ENCODE assay signal across 23 cellular contexts in the genomic region with DNA sequence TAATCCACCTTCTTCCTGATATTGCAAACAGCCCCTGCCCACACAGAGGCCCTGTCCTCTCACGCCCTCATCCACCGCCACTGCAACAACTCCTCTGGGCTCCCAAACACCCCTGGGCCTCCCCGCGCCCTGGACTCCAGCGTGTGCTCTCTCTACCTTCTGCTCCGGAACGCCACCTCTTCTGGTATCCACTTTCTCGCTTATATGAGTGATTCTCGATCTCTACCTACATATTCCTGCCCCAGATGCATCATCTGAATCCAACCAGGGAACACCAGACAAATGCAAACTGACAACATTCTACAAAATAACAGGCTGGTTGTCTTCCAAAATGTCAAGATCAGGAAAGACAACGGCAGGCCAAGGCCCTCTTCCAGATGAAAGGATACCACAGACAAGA. TPM values are rescaled to one million over a fixed set of nuclear protein-coding genes. Genes with fewer than 3 reads are reported as not detected.
DNase-seq lines count a peak whose midpoint lies in the region; TF ChIP-seq lines count a peak whose summit lies in the region.
"Had no signal": no experiment of that assay in that cellular context is flagged by ENCODE, and none has a peak within 500 bp of the region (broad histone marks: within the 10 kb centered on the region; RNA-seq: fewer than 3 reads in every experiment).

No MANE protein-coding gene starts in this region.

- no peaks in the 10 kb centered on the region for H3K9me3 ChIP-seq in osteoblast (ENCODE audit: low read depth, low read length)

- peaks cover 17% of the 10 kb centered on the region for H3K36me3 ChIP-seq in osteoblast (ENCODE audit: insufficient read depth, low read length)

- CTCF ChIA-PET in activated CD4-positive, alpha-beta T cell treated with anti-CD3 and anti-CD28 coated beads, Interleukin-2, amount 10 ng/mL, durations not matched to agents 7 days and 5 days (lab: Charles Lee) = interaction anchor here (0.6 kb wide), 1 partner anchor 28 kb away, joined by 3 read pairs; the partner anchor contains the start of gene NCBP3

- H3K4me2 ChIP-seq in osteoblast (ENCODE audit: insufficient read depth, low read length) = no peak overlapping the region
- H3K4me2 ChIP-seq: BLaER1, GM23338 had no signal

- H2AFZ ChIP-seq in osteoblast (ENCODE audit: low read length) = no peak overlapping the region
- H2AFZ ChIP-seq: GM23338 had no signal

- POLR2A ChIA-PET in activated CD4-positive, alpha-beta T cell treated with anti-CD3 and anti-CD28 coated beads, Interleukin-2, amount 10 ng/mL, durations not matched to agents 7 days and 5 days (lab: Charles Lee) = no interaction called here

- no peak overlapping the region for H3K4me3 ChIP-seq in osteoblast (ENCODE audit: insufficient read depth, low read length)
- H3K4me3 ChIP-seq: BLaER1, GM12878, GM23338 had no signal

- H3K27me3 Mint-ChIP-seq in activated CD4-positive, alpha-beta T cell treated with anti-CD3 and anti-CD28 coated beads, Interleukin-2, amount 10 ng/mL, durations not matched to agents 7 days and 5 days = no peaks in the 10 kb centered on the region
- H3K27me3 Mint-ChIP-seq in IgD-negative memory B cell (no peaks in the 10 kb centered on the region), glutamatergic neuron (ENCODE audit: unreplicated experiment) (peaks cover 4% of the 10 kb centered on the region)
- H3K27me3 Mint-ChIP-seq: B cell; CD4-positive, CD25-positive, alpha-beta regulatory T cell; CD8-positive, alpha-beta memory T cell had no signal

- H3K36me3 Mint-ChIP-seq in activated CD4-positive, alpha-beta T cell treated with anti-CD3 and anti-CD28 coated beads, Interleukin-2, amount 10 ng/mL, durations not matched to agents 7 days and 5 days (ENCODE audit: low read depth) = no peaks in the 10 kb centered on the region
- peaks cover 6% of the 10 kb centered on the region for H3K36me3 Mint-ChIP-seq in IgD-negative memory B cell
- peaks cover 6% of the 10 kb centered on the region for H3K36me3 Mint-ChIP-seq in glutamatergic neuron (ENCODE audit: unreplicated experiment)

- no peak for DNase-seq in activated CD4-positive, alpha-beta T cell treated with anti-CD3 and anti-CD28 coated beads, Interleukin-2, amount 10 ng/mL, durations not matched to agents 7 days and 5 days
- no peak for DNase-seq in activated CD4-positive, alpha-beta T cell treated with anti-CD3 and anti-CD28 coated beads, Interleukin-2, amount 50 U/mL, for 48 hours
- DNase-seq in glutamatergic neuron = no peak
- DNase-seq in osteoblast (ENCODE audit: insufficient read length, low spot score, missing footprints) = peak; percentile 81
- DNase-seq in kidney tubule cell (ENCODE audit: low spot score) = no peak
- no peak for DNase-seq in amniotic stem cell (lab: John Stamatoyannopoulos, UW)
- DNase-seq in stimulated activated CD4-positive, alpha-beta T cell treated with anti-CD3 and anti-CD28 coated beads, Interleukin-2, amount 100 ng/mL, for 24 hours = no peak
- DNase-seq: CD4-positive, CD25-positive, alpha-beta regulatory T cell; CD8-positive, alpha-beta memory T cell; DMS 273 treated with DMSO at 0.1 percent for 48 hours; DMS79; EL; GDM1; H9; HFFc6 had no signal

- TF ChIP-seq CTCF in glutamatergic neuron (IDR thresholded peaks at IDR 0.05; ENCODE audit: partially characterized antibody, unreplicated experiment) = no peak
- TF ChIP-seq CTCF in osteoblast (IDR thresholded peaks at IDR 0.05; ENCODE audit: extremely low read depth, low read depth, low read length) = no peak

- no peak overlapping the region for H3K27ac ChIP-seq in osteoblast (ENCODE audit: low read depth, low read length)
- H3K27ac ChIP-seq: 22Rv1, BLaER1, C4-2B had no signal

- no peaks in the 10 kb centered on the region for H3K79me2 ChIP-seq in osteoblast (ENCODE audit: insufficient read depth, low read length)

- H3K9me3 Mint-ChIP-seq in activated CD4-positive, alpha-beta T cell treated with anti-CD3 and anti-CD28 coated beads, Interleukin-2, amount 10 ng/mL, durations not matched to agents 7 days and 5 days = no peaks in the 10 kb centered on the region
- H3K9me3 Mint-ChIP-seq in IgD-negative memory B cell (no peaks in the 10 kb centered on the region), glutamatergic neuron (ENCODE audit: unreplicated experiment) (peaks cover 2% of the 10 kb centered on the region)
- H3K9me3 Mint-ChIP-seq: CD4-positive, CD25-positive, alpha-beta regulatory T cell; CD8-positive, alpha-beta memory T cell; GM23338; H9; HFFc6 had no signal

- no peaks in the 10 kb centered on the region for H3K27me3 ChIP-seq in osteoblast (ENCODE audit: insufficient read depth, low read length)
- H3K27me3 ChIP-seq: BLaER1 had no signal

- no peaks in the 10 kb centered on the region for H4K20me1 ChIP-seq in osteoblast (ENCODE audit: insufficient read depth, low read length)
- H4K20me1 ChIP-seq: BLaER1 had no signal

- peaks cover 10% of the 10 kb centered on the region for H3K4me1 Mint-ChIP-seq in activated CD4-positive, alpha-beta T cell treated with anti-CD3 and anti-CD28 coated beads, Interleukin-2, amount 10 ng/mL, durations not matched to agents 7 days and 5 days
- H3K4me1 Mint-ChIP-seq in IgD-negative memory B cell (peaks cover 3 to 4% (median 4%) of the 10 kb centered on the region in 3 donors), glutamatergic neuron (ENCODE audit: low read depth, unreplicated experiment) (peaks cover 15% of the 10 kb centered on the region)
- H3K4me1 Mint-ChIP-seq: GM23338 had no signal

- H3K4me1 ChIP-seq in osteoblast (ENCODE audit: insufficient read depth, low read length) = no peaks in the 10 kb centered on the region

- no peak overlapping the region for H3K4me3 Mint-ChIP-seq in activated CD4-positive, alpha-beta T cell treated with anti-CD3 and anti-CD28 coated beads, Interleukin-2, amount 10 ng/mL, durations not matched to agents 7 days and 5 days
- H3K4me3 Mint-ChIP-seq in IgD-negative memory B cell (peak overlapping the region in 2 of 4 donors; percentile 10 to 42), glutamatergic neuron (ENCODE audit: unreplicated experiment) (peak overlapping the region; percentile 20)
- H3K4me3 Mint-ChIP-seq: B cell; CD4-positive, CD25-positive, alpha-beta regulatory T cell; CD8-positive, alpha-beta memory T cell; GM23338; H9; HFFc6 had no signal

- H3K27ac Mint-ChIP-seq in activated CD4-positive, alpha-beta T cell treated with anti-CD3 and anti-CD28 coated beads, Interleukin-2, amount 10 ng/mL, durations not matched to agents 7 days and 5 days = peak overlapping the region; percentile 26
- H3K27ac Mint-ChIP-seq in IgD-negative memory B cell (peak overlapping the region in 2 of 3 donors; percentile 16 to 27), glutamatergic neuron (ENCODE audit: unreplicated experiment) (peak overlapping the region; percentile 5)
- H3K27ac Mint-ChIP-seq: B cell, GM23338, H9, HFFc6 had no signal

RNA-seq across cellular contexts. Expression of gene CAMKK1, which starts 19.0 kb away (rescaled TPM):
- 1 to 10 TPM; 3.4 to 4.0 TPM for total RNA-seq in activated CD4-positive, alpha-beta T cell treated with anti-CD3 and anti-CD28 coated beads, Interleukin-2, amount 10 ng/mL, durations not matched to agents 7 days and 5 days
- 0.53 TPM for polyA plus RNA-seq in IgD-negative memory B cell
- 41.3 TPM for total RNA-seq in glutamatergic neuron (ENCODE audit: unreplicated experiment)
- 8.7 and 9.1 TPM in 2 replicates for total RNA-seq in osteoblast

RNA-seq across cellular contexts. Expression of gene NCBP3, which starts 27.8 kb away (rescaled TPM):
- total RNA-seq in activated CD4-positive, alpha-beta T cell treated with anti-CD3 and anti-CD28 coated beads, Interleukin-2, amount 10 ng/mL, durations not matched to agents 7 days and 5 days = 10 to 100 TPM; 43.6 to 43.7 TPM
- 12.5 TPM for polyA plus RNA-seq in IgD-negative memory B cell
- total RNA-seq in glutamatergic neuron (ENCODE audit: unreplicated experiment) = 133 TPM
- 21.4 and 24.2 TPM in 2 replicates for total RNA-seq in osteoblast

RNA-seq across cellular contexts. Expression of gene P2RX1, which starts 42.4 kb away (rescaled TPM):
- under 1 TPM in 1 of 2 experiments, not detected in 1; 0.12 TPM for total RNA-seq in activated CD4-positive, alpha-beta T cell treated with anti-CD3 and anti-CD28 coated beads, Interleukin-2, amount 10 ng/mL, durations not matched to agents 7 days and 5 days
- polyA plus RNA-seq in IgD-negative memory B cell = 2.4 TPM
- 2.1 TPM for total RNA-seq in glutamatergic neuron (ENCODE audit: unreplicated experiment)
- total RNA-seq in osteoblast = under 0.01 TPM in 1 of 2 replicates, not detected in the other
- total RNA-seq: H4, H9 had no signal
- polyA plus RNA-seq: CD4-positive, CD25-positive, alpha-beta regulatory T cell; CD8-positive, alpha-beta memory T cell had no signal
